In the genomic region with DNA sequence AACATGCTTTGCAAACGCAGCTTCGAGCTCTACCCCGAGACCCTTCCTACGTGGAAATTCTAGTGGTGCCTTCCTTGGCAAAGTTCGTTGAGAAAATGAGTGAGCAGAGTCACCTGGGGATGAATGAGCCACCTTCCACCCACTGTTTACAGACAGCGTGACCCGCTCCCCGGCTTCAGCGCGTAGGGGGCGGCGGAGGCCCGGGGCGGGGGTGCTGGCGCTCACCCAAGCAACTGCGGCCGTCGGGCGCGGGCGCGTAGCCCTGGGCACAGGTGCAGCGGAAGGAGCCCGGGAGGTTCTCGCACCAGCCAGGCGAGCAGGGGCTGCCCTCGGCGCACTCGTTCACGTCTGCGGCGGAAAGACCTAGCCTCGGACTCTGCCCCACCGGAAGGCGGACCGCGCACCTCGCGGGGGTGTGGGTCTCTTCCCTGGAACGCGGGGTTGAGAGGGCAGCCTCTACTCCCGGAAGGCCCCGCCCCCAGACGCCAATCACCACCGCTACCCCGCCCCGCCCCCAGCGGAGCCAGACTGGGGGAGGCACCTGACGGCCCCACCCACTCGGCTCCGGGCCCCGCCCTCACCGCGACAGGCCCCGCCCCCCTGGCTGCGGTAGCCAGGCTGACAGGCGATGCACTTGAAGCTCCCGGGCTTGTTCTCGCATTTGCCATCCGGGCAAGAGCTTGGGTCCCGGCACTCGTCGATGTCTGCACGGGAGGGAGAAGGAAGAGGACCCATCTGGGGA, we compare ENCODE assay signal across 8 cellular contexts. TPM values are rescaled to one million over a fixed set of nuclear protein-coding genes. Genes with fewer than 3 reads are reported as not detected.
DNase-seq lines count a peak whose midpoint lies in the region; ATAC-seq, FAIRE-seq and TF ChIP-seq lines count a peak whose summit lies in the region.

No MANE protein-coding gene starts in this region.

- H3K36me3 ChIP-seq in iPS-20b (ENCODE audit: insufficient read depth, low read depth, low read length): no peaks in the 10 kb centered on the region

- H3K9me3 Mint-ChIP-seq in activated naive CD4-positive, alpha-beta T cell treated with anti-CD3 and anti-CD28 coated beads for 36 hours: no peaks in the 10 kb centered on the region

- TF ChIP-seq CTCF in D721Med (IDR thresholded peaks at IDR 0.05; ENCODE audit: insufficient read depth, missing control alignments): no peak

- no peaks in the 10 kb centered on the region for H3K9me3 ChIP-seq in iPS-20b (ENCODE audit: insufficient read depth, low read depth, low read length)

- peak; percentile 70 for ATAC-seq in GM21515 (IDR thresholded peaks at IDR 0.05; ENCODE audit: unreplicated experiment)

- no peak overlapping the region for H3K27ac ChIP-seq in iPS-20b (ENCODE audit: low read length)

- no peak overlapping the region for H3K9ac ChIP-seq in iPS-20b (ENCODE audit: low read depth, low read length)

- DNase-seq in D721Med (ENCODE audit: insufficient read length, low spot score) (peak; percentile 68), KG1 (lab: John Stamatoyannopoulos, UW) (peak; percentile 86), SHP77 treated with DMSO at 0.1 percent for 48 hours (lab: John Stamatoyannopoulos, UW) (peak; percentile 53), EL (no peak)
- peak; percentile 98 for DNase-seq in activated naive CD4-positive, alpha-beta T cell treated with anti-CD3 and anti-CD28 coated beads for 36 hours
- peak; percentile 97 to 99 (median 98) for DNase-seq in stimulated activated CD4-positive, alpha-beta T cell treated with anti-CD3 and anti-CD28 coated beads, Interleukin-1b, Interleukin-23, amount 100 ng/mL, for 24 hours (ENCODE audit: low read depth in 4 of 4, low spot score in 1 of 4)

- peaks cover 9% of the 10 kb centered on the region for H3K36me3 Mint-ChIP-seq in activated naive CD4-positive, alpha-beta T cell treated with anti-CD3 and anti-CD28 coated beads for 36 hours (ENCODE audit: low read depth)

- H3K27me3 ChIP-seq in iPS-20b (ENCODE audit: insufficient read depth, low read length): peaks cover 90% of the 10 kb centered on the region

- peaks cover 36% of the 10 kb centered on the region for H3K4me1 Mint-ChIP-seq in activated naive CD4-positive, alpha-beta T cell treated with anti-CD3 and anti-CD28 coated beads for 36 hours (ENCODE audit: low read depth)

- intact Hi-C loops in activated naive CD4-positive, alpha-beta T cell treated with anti-CD3 and anti-CD28 coated beads for 36 hours (cut with micrococcal nuclease): loop anchor here (1.0 kb wide), 1 partner anchor 24 kb away; the partner anchor contains the start of gene ZNRD2

- H3K27me3 Mint-ChIP-seq in activated naive CD4-positive, alpha-beta T cell treated with anti-CD3 and anti-CD28 coated beads for 36 hours (ENCODE audit: low read depth): no peaks in the 10 kb centered on the region

- peak overlapping the region; percentile 72 for H3K27ac Mint-ChIP-seq in activated naive CD4-positive, alpha-beta T cell treated with anti-CD3 and anti-CD28 coated beads for 36 hours

- H3K4me3 ChIP-seq in iPS-20b (ENCODE audit: low read length): peak overlapping the region; percentile 67

- FAIRE-seq in D721Med (lab: Jason Lieb, UNC): no peak

- CTCF ChIA-PET in activated naive CD4-positive, alpha-beta T cell treated with anti-CD3 and anti-CD28 coated beads for 36 hours (lab: Charles Lee): interaction anchor here (0.6 to 1.4 kb wide), 4 partner anchors 20 to 179 kb away, joined by 3 to 5 read pairs (median 4); no protein-coding TSS in a partner anchor

- peak overlapping the region; percentile 71 for H3K4me3 Mint-ChIP-seq in activated naive CD4-positive, alpha-beta T cell treated with anti-CD3 and anti-CD28 coated beads for 36 hours

- H3K4me1 ChIP-seq in iPS-20b (ENCODE audit: insufficient read depth, low read length): no peaks in the 10 kb centered on the region; the same call in 1 of the 2 replicates

RNA-seq across cellular contexts. Expression of gene LTBP3, which starts 11.8 kb away (rescaled TPM):
- total RNA-seq in activated naive CD4-positive, alpha-beta T cell treated with anti-CD3 and anti-CD28 coated beads for 36 hours: 10 to 100 TPM; 39.7 to 45.7 TPM

RNA-seq across cellular contexts. Expression of gene SCYL1, which starts 21.5 kb away (rescaled TPM):
- 10 to 100 TPM; 57.9 to 58.3 TPM for total RNA-seq in activated naive CD4-positive, alpha-beta T cell treated with anti-CD3 and anti-CD28 coated beads for 36 hours

RNA-seq across cellular contexts. Expression of gene ZNRD2, which starts 23.9 kb away (rescaled TPM):
- total RNA-seq in activated naive CD4-positive, alpha-beta T cell treated with anti-CD3 and anti-CD28 coated beads for 36 hours: 10 to 100 TPM; 41.4 to 42.5 TPM

RNA-seq across cellular contexts. Expression of gene FAM89B, which starts 25.9 kb away (rescaled TPM):
- total RNA-seq in activated naive CD4-positive, alpha-beta T cell treated with anti-CD3 and anti-CD28 coated beads for 36 hours: 10 to 100 TPM; 12.4 to 12.8 TPM

RNA-seq across cellular contexts. Expression of gene EHBP1L1, which starts 29.5 kb away (rescaled TPM):
- 10 to 100 TPM; 51.9 to 54.6 TPM for total RNA-seq in activated naive CD4-positive, alpha-beta T cell treated with anti-CD3 and anti-CD28 coated beads for 36 hours
